ENCODE assay signal across 8 cellular contexts in genomic region chr4:173264960-173265281, GRCh38.
DNase-seq lines count a peak whose midpoint lies in the region; ATAC-seq and TF ChIP-seq lines count a peak whose summit lies in the region.
"Had no signal": no experiment of that assay in that cellular context is flagged by ENCODE, and none has a peak within 500 bp of the region (broad histone marks: within the 10 kb centered on the region; RNA-seq: fewer than 3 reads in every experiment).

No MANE protein-coding gene starts in this region.

- POLR2A ChIA-PET in CD4-positive, alpha-beta memory T cell (lab: Charles Lee; ENCODE audit: partially characterized antibody), result interaction anchor here (1.2 kb wide), 1 partner anchor 97 kb away, joined by 4 read pairs; the partner anchor contains the start of gene GALNT7

- no peaks in the 10 kb centered on the region for H3K9me3 ChIP-seq in CD4-positive, alpha-beta memory T cell (ENCODE audit: control insufficient read depth in 1 of 2, low read length in 2 of 2)
- H3K9me3 ChIP-seq in SK-N-MC (ENCODE audit: low read depth, low read length), result no peaks in the 10 kb centered on the region
- H3K9me3 ChIP-seq in aorta (ENCODE audit: control insufficient read depth, low read length), result no peaks in the 10 kb centered on the region
- no peaks in the 10 kb centered on the region for H3K9me3 ChIP-seq in esophagus muscularis mucosa

- no peak for TF ChIP-seq CTCF in GM20000 (IDR thresholded peaks at IDR 0.05; ENCODE audit: extremely low read depth, missing control alignments)
- TF ChIP-seq CTCF in esophagus muscularis mucosa (IDR thresholded peaks at IDR 0.05), result no peak

- CTCF ChIA-PET in CD4-positive, alpha-beta memory T cell (lab: Charles Lee; ENCODE audit: partially characterized antibody), result interaction anchor here (1.2 to 2.5 kb wide), 7 partner anchors 13 to 252 kb away, joined by 3 to 14 read pairs (median 4); no protein-coding TSS in a partner anchor

- peak overlapping the region in 4 of 7 donors; percentile 1 to 77 (median 29) for H3K27ac Mint-ChIP-seq in CD4-positive, alpha-beta memory T cell
- H3K27ac Mint-ChIP-seq in memory B cell, result peak overlapping the region; percentile 76

- no peak for DNase-seq in CD4-positive, alpha-beta memory T cell
- DNase-seq in SK-N-MC (ENCODE audit: low read depth, low spot score), result no peak
- DNase-seq in memory B cell (ENCODE audit: low spot score in 2 of 2), result no peak
- DNase-seq in GM20000 (ENCODE audit: low spot score), result no peak
- DNase-seq in aorta, result no peak
- DNase-seq in esophagus muscularis mucosa (ENCODE audit: extremely low spot score), result no peak
- DNase-seq: SW 1271 had no signal

- peaks cover 27% of the 10 kb centered on the region for H3K4me1 ChIP-seq in CD4-positive, alpha-beta memory T cell (ENCODE audit: insufficient read depth, low read length)
- no peaks in the 10 kb centered on the region for H3K4me1 ChIP-seq in aorta (ENCODE audit: control insufficient read depth in 1 of 2, insufficient read depth in 2 of 2, low read length in 2 of 2)
- peaks cover 4 to 8% (median 7%) of the 10 kb centered on the region in 4 donors for H3K4me1 ChIP-seq in esophagus muscularis mucosa

- no peak overlapping the region for H3K27ac ChIP-seq in CD4-positive, alpha-beta memory T cell (ENCODE audit: low read depth, low read length)
- H3K27ac ChIP-seq in SK-N-MC, result peak overlapping the region; percentile 81; the same call in 1 of the 2 replicates
- H3K27ac ChIP-seq in aorta (ENCODE audit: low read depth in 1 of 2, low read length in 2 of 2), result no peak overlapping the region
- H3K27ac ChIP-seq in esophagus muscularis mucosa (replicated peaks in 1 of 4), result no peak overlapping the region

- WGBS in aorta, 2 donors, result 6 to 19% methylated on average over 3 of the region's 3 CpGs
- WGBS in esophagus muscularis mucosa, result 100% methylated on average over 3 of the region's 3 CpGs

- H3K9me3 Mint-ChIP-seq in CD4-positive, alpha-beta memory T cell, result no peaks in the 10 kb centered on the region
- H3K9me3 Mint-ChIP-seq in memory B cell, result no peaks in the 10 kb centered on the region

- no peak overlapping the region for H3K4me3 ChIP-seq in CD4-positive, alpha-beta memory T cell (ENCODE audit: low read length in 2 of 2)
- H3K4me3 ChIP-seq in SK-N-MC (peak overlapping the region; percentile 13), aorta (ENCODE audit: low read length in 2 of 2) (no peak overlapping the region), esophagus muscularis mucosa (no peak overlapping the region)

- ATAC-seq in GM19452 (IDR thresholded peaks at IDR 0.05; ENCODE audit: unreplicated experiment), result peak; percentile 24
- ATAC-seq in memory B cell (ENCODE audit: low read depth), result no peak
- ATAC-seq in aorta (ENCODE audit: low FRiP score), result no peak

- peak overlapping the region in 7 of 8 donors; percentile 12 to 72 (median 38) for H3K4me3 Mint-ChIP-seq in CD4-positive, alpha-beta memory T cell
- no peak overlapping the region for H3K4me3 Mint-ChIP-seq in memory B cell

- H3K4me1 Mint-ChIP-seq in CD4-positive, alpha-beta memory T cell, result peaks cover 17 to 28% (median 19%) of the 10 kb centered on the region in 4 donors
- H3K4me1 Mint-ChIP-seq in memory B cell, result peaks cover 22% of the 10 kb centered on the region

- TF ChIP-seq EP300 in esophagus muscularis mucosa (IDR thresholded peaks at IDR 0.05), result no peak

- no peak overlapping the region for H3K9ac ChIP-seq in SK-N-MC (ENCODE audit: insufficient read length)

- H3K36me3 Mint-ChIP-seq in CD4-positive, alpha-beta memory T cell, result no peaks in the 10 kb centered on the region
- H3K36me3 Mint-ChIP-seq in memory B cell, result peaks cover 5% of the 10 kb centered on the region

- H3K36me3 ChIP-seq in CD4-positive, alpha-beta memory T cell (ENCODE audit: insufficient read depth, low read length), result no peaks in the 10 kb centered on the region
- H3K36me3 ChIP-seq in SK-N-MC (ENCODE audit: insufficient read depth, low read length) (no peaks in the 10 kb centered on the region), aorta (ENCODE audit: control insufficient read depth in 1 of 2, insufficient read depth in 2 of 2, low read length in 1 of 2) (no peaks in the 10 kb centered on the region), esophagus muscularis mucosa (no peaks in the 10 kb centered on the region)

- TF ChIP-seq POLR2A in esophagus muscularis mucosa (IDR thresholded peaks at IDR 0.05; ENCODE audit: low read depth), result no peak

- intact Hi-C loops in CD4-positive, alpha-beta memory T cell (cut with micrococcal nuclease), result loop anchor here (2.0 kb wide), 1 partner anchor 240 kb away; no protein-coding TSS in a partner anchor
- intact Hi-C loops in aorta (cut with DNase I) (no loop called here), esophagus muscularis mucosa (cut with DNase I) (no loop called here)

- no peaks in the 10 kb centered on the region for H3K27me3 Mint-ChIP-seq in CD4-positive, alpha-beta memory T cell
- no peaks in the 10 kb centered on the region for H3K27me3 Mint-ChIP-seq in memory B cell

- H3K27me3 ChIP-seq in CD4-positive, alpha-beta memory T cell (ENCODE audit: insufficient read depth, low read length), result no peaks in the 10 kb centered on the region
- H3K27me3 ChIP-seq in aorta (ENCODE audit: control insufficient read depth in 1 of 2, insufficient read depth in 2 of 2, low read length in 1 of 2), result no peaks in the 10 kb centered on the region
- H3K27me3 ChIP-seq in esophagus muscularis mucosa, result no peaks in the 10 kb centered on the region
